ENCODE assay signal across 1 cellular context in genomic region chr22:19110064-19110458, GRCh38.
TF ChIP-seq lines count a peak whose summit lies in the region.

No MANE protein-coding gene starts in this region.

TF ChIP-seq in K562, 482 proteins besides CTCF, POLR2A, EP300 and RAD21 (continued from another document and continues in another):
- TF ChIP-seq, protein P1, sequence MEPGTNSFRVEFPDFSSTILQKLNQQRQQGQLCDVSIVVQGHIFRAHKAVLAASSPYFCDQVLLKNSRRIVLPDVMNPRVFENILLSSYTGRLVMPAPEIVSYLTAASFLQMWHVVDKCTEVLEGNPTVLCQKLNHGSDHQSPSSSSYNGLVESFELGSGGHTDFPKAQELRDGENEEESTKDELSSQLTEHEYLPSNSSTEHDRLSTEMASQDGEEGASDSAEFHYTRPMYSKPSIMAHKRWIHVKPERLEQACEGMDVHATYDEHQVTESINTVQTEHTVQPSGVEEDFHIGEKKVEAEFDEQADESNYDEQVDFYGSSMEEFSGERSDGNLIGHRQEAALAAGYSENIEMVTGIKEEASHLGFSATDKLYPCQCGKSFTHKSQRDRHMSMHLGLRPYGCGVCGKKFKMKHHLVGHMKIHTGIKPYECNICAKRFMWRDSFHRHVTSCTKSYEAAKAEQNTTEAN (CRISPR knock-in tag; IDR thresholded peaks at IDR 0.05), result no peak
- no peak for TF ChIP-seq SRSF9 (IDR thresholded peaks at IDR 0.05; ENCODE audit: borderline replicate concordance, low read depth, low read length)
- no peak for TF ChIP-seq CREM (IDR thresholded peaks at IDR 0.05; ENCODE audit: low read depth)
- TF ChIP-seq CHCHD3 (CRISPR knock-in tag; IDR thresholded peaks at IDR 0.05), result no peak
- TF ChIP-seq SOX6 (IDR thresholded peaks at IDR 0.05), result no peak
- TF ChIP-seq, protein P2, sequence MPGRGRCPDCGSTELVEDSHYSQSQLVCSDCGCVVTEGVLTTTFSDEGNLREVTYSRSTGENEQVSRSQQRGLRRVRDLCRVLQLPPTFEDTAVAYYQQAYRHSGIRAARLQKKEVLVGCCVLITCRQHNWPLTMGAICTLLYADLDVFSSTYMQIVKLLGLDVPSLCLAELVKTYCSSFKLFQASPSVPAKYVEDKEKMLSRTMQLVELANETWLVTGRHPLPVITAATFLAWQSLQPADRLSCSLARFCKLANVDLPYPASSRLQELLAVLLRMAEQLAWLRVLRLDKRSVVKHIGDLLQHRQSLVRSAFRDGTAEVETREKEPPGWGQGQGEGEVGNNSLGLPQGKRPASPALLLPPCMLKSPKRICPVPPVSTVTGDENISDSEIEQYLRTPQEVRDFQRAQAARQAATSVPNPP (IDR thresholded peaks at IDR 0.05; ENCODE audit: borderline replicate concordance, insufficient read depth, insufficient read length), result no peak
- no peak for TF ChIP-seq KAT8 (IDR thresholded peaks at IDR 0.05; ENCODE audit: low read depth)
- TF ChIP-seq ZNF518B (CRISPR knock-in tag; IDR thresholded peaks at IDR 0.05), result no peak
- TF ChIP-seq CBX8 (IDR thresholded peaks at IDR 0.05; ENCODE audit: borderline replicate concordance, extremely low read depth, low read depth, low read length, poor library complexity, severe bottlenecking), result no peak
- no peak for TF ChIP-seq MBD2 (IDR thresholded peaks at IDR 0.05; ENCODE audit: borderline replicate concordance, low read depth)
- TF ChIP-seq LARP7 (IDR thresholded peaks at IDR 0.05), result no peak
- no peak for TF ChIP-seq MCM3 (IDR thresholded peaks at IDR 0.05)
- TF ChIP-seq, protein P3, sequence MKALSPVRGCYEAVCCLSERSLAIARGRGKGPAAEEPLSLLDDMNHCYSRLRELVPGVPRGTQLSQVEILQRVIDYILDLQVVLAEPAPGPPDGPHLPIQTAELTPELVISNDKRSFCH (CRISPR knock-in tag; IDR thresholded peaks at IDR 0.05), result no peak
- TF ChIP-seq, protein P3 (tag; IDR thresholded peaks at IDR 0.05), result no peak
- TF ChIP-seq EZH2 (IDR thresholded peaks at IDR 0.05; ENCODE audit: borderline replicate concordance, low read depth, low read length), result no peak
- TF ChIP-seq HNRNPUL1 (IDR thresholded peaks at IDR 0.05; ENCODE audit: low read length), result no peak
- TF ChIP-seq ZNF174 (CRISPR knock-in tag; IDR thresholded peaks at IDR 0.05), result no peak
- TF ChIP-seq SRSF3 (IDR thresholded peaks at IDR 0.05; ENCODE audit: insufficient read depth, low read length), result no peak
- no peak for TF ChIP-seq NFYB (IDR thresholded peaks at IDR 0.05; ENCODE audit: extremely low read depth, insufficient read length)
- TF ChIP-seq, protein P4, sequence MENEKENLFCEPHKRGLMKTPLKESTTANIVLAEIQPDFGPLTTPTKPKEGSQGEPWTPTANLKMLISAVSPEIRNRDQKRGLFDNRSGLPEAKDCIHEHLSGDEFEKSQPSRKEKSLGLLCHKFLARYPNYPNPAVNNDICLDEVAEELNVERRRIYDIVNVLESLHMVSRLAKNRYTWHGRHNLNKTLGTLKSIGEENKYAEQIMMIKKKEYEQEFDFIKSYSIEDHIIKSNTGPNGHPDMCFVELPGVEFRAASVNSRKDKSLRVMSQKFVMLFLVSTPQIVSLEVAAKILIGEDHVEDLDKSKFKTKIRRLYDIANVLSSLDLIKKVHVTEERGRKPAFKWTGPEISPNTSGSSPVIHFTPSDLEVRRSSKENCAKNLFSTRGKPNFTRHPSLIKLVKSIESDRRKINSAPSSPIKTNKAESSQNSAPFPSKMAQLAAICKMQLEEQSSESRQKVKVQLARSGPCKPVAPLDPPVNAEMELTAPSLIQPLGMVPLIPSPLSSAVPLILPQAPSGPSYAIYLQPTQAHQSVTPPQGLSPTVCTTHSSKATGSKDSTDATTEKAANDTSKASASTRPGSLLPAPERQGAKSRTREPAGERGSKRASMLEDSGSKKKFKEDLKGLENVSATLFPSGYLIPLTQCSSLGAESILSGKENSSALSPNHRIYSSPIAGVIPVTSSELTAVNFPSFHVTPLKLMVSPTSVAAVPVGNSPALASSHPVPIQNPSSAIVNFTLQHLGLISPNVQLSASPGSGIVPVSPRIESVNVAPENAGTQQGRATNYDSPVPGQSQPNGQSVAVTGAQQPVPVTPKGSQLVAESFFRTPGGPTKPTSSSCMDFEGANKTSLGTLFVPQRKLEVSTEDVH (IDR thresholded peaks at IDR 0.05; ENCODE audit: low read depth, partially characterized antibody), result no peak
- no peak for TF ChIP-seq ZNF124 (CRISPR knock-in tag; IDR thresholded peaks at IDR 0.05)
- TF ChIP-seq BDP1 (IDR thresholded peaks at IDR 0.05; ENCODE audit: insufficient read depth, insufficient read length), result no peak
- peak in 1 of 2 experiments; percentile 52; a peak in 1 of 3 replicates for TF ChIP-seq CBX3 (IDR thresholded peaks at IDR 0.05; ENCODE audit: borderline replicate concordance in 1 of 2, low read length in 2 of 2)
- no peak for TF ChIP-seq ILK (tag; IDR thresholded peaks at IDR 0.05; ENCODE audit: borderline replicate concordance, low read depth)
- no peak for TF ChIP-seq SNRNP70 (optimal IDR thresholded peaks at IDR 0.05; ENCODE audit: low read depth, low read length)
- TF ChIP-seq, protein P5, sequence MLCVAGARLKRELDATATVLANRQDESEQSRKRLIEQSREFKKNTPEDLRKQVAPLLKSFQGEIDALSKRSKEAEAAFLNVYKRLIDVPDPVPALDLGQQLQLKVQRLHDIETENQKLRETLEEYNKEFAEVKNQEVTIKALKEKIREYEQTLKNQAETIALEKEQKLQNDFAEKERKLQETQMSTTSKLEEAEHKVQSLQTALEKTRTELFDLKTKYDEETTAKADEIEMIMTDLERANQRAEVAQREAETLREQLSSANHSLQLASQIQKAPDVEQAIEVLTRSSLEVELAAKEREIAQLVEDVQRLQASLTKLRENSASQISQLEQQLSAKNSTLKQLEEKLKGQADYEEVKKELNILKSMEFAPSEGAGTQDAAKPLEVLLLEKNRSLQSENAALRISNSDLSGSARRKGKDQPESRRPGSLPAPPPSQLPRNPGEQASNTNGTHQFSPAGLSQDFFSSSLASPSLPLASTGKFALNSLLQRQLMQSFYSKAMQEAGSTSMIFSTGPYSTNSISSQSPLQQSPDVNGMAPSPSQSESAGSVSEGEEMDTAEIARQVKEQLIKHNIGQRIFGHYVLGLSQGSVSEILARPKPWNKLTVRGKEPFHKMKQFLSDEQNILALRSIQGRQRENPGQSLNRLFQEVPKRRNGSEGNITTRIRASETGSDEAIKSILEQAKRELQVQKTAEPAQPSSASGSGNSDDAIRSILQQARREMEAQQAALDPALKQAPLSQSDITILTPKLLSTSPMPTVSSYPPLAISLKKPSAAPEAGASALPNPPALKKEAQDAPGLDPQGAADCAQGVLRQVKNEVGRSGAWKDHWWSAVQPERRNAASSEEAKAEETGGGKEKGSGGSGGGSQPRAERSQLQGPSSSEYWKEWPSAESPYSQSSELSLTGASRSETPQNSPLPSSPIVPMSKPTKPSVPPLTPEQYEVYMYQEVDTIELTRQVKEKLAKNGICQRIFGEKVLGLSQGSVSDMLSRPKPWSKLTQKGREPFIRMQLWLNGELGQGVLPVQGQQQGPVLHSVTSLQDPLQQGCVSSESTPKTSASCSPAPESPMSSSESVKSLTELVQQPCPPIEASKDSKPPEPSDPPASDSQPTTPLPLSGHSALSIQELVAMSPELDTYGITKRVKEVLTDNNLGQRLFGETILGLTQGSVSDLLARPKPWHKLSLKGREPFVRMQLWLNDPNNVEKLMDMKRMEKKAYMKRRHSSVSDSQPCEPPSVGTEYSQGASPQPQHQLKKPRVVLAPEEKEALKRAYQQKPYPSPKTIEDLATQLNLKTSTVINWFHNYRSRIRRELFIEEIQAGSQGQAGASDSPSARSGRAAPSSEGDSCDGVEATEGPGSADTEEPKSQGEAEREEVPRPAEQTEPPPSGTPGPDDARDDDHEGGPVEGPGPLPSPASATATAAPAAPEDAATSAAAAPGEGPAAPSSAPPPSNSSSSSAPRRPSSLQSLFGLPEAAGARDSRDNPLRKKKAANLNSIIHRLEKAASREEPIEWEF (CRISPR knock-in tag; IDR thresholded peaks at IDR 0.05), result 0 out of 2 replicates have a peak, but pooled peaks have one; percentile 9
- TF ChIP-seq SMAD4 (CRISPR knock-in tag; conservative IDR thresholded peaks at IDR 0.05), result no peak
- TF ChIP-seq, protein P6, sequence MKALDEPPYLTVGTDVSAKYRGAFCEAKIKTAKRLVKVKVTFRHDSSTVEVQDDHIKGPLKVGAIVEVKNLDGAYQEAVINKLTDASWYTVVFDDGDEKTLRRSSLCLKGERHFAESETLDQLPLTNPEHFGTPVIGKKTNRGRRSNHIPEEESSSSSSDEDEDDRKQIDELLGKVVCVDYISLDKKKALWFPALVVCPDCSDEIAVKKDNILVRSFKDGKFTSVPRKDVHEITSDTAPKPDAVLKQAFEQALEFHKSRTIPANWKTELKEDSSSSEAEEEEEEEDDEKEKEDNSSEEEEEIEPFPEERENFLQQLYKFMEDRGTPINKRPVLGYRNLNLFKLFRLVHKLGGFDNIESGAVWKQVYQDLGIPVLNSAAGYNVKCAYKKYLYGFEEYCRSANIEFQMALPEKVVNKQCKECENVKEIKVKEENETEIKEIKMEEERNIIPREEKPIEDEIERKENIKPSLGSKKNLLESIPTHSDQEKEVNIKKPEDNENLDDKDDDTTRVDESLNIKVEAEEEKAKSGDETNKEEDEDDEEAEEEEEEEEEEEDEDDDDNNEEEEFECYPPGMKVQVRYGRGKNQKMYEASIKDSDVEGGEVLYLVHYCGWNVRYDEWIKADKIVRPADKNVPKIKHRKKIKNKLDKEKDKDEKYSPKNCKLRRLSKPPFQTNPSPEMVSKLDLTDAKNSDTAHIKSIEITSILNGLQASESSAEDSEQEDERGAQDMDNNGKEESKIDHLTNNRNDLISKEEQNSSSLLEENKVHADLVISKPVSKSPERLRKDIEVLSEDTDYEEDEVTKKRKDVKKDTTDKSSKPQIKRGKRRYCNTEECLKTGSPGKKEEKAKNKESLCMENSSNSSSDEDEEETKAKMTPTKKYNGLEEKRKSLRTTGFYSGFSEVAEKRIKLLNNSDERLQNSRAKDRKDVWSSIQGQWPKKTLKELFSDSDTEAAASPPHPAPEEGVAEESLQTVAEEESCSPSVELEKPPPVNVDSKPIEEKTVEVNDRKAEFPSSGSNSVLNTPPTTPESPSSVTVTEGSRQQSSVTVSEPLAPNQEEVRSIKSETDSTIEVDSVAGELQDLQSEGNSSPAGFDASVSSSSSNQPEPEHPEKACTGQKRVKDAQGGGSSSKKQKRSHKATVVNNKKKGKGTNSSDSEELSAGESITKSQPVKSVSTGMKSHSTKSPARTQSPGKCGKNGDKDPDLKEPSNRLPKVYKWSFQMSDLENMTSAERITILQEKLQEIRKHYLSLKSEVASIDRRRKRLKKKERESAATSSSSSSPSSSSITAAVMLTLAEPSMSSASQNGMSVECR (CRISPR knock-in tag; IDR thresholded peaks at IDR 0.05), result no peak
- no peak for TF ChIP-seq ZNF347 (CRISPR knock-in tag; IDR thresholded peaks at IDR 0.05; ENCODE audit: low read depth)
- no peak for TF ChIP-seq KLF1 (tag; IDR thresholded peaks at IDR 0.05)
- no peak for TF ChIP-seq HEY1 (CRISPR knock-in tag; IDR thresholded peaks at IDR 0.05; ENCODE audit: borderline replicate concordance)
- TF ChIP-seq BRCA1 (IDR thresholded peaks at IDR 0.05), result no peak
- no peak for TF ChIP-seq BRCA1 (CRISPR knock-in tag; IDR thresholded peaks at IDR 0.05)
- no peak for TF ChIP-seq SRSF1 (IDR thresholded peaks at IDR 0.05; ENCODE audit: low read depth, low read length)
- TF ChIP-seq FOXO4 (CRISPR knock-in tag; IDR thresholded peaks at IDR 0.05), result no peak
- TF ChIP-seq ELF2 (CRISPR knock-in tag; IDR thresholded peaks at IDR 0.05), result no peak
- TF ChIP-seq U2AF1 (optimal IDR thresholded peaks at IDR 0.05; ENCODE audit: low read depth, low read length), result no peak
- no peak for TF ChIP-seq HDAC8 (tag; IDR thresholded peaks at IDR 0.05)
- no peak for TF ChIP-seq ZNF436 (CRISPR knock-in tag; IDR thresholded peaks at IDR 0.05)
- no peak for TF ChIP-seq CEBPB (tag; IDR thresholded peaks at IDR 0.05)
- TF ChIP-seq ZNF589 (CRISPR knock-in tag; IDR thresholded peaks at IDR 0.05; ENCODE audit: low read depth), result 0 out of 2 replicates have a peak, but pooled peaks have one; percentile 5
- no peak for TF ChIP-seq ZNF134 (CRISPR knock-in tag; conservative IDR thresholded peaks at IDR 0.05)
- TF ChIP-seq SMARCC2 (IDR thresholded peaks at IDR 0.05; ENCODE audit: low read depth), result no peak
- no peak for TF ChIP-seq HDAC3 (IDR thresholded peaks at IDR 0.05; ENCODE audit: borderline replicate concordance, partially characterized antibody)
- TF ChIP-seq DMBX1 (CRISPR knock-in tag; IDR thresholded peaks at IDR 0.05; ENCODE audit: borderline replicate concordance), result no peak; the same call in 1 of the 2 replicates
- TF ChIP-seq PHB2 (IDR thresholded peaks at IDR 0.05; ENCODE audit: low read depth), result no peak
- TF ChIP-seq ZNF668 (CRISPR knock-in tag; IDR thresholded peaks at IDR 0.05), result no peak
- no peak for TF ChIP-seq NRF1 (conservative IDR thresholded peaks at IDR 0.05 in 1 of 2, IDR thresholded peaks at IDR 0.05 in 1 of 2)
- no peak for TF ChIP-seq ZFX (CRISPR knock-in tag; IDR thresholded peaks at IDR 0.05)
